In the genomic region with DNA sequence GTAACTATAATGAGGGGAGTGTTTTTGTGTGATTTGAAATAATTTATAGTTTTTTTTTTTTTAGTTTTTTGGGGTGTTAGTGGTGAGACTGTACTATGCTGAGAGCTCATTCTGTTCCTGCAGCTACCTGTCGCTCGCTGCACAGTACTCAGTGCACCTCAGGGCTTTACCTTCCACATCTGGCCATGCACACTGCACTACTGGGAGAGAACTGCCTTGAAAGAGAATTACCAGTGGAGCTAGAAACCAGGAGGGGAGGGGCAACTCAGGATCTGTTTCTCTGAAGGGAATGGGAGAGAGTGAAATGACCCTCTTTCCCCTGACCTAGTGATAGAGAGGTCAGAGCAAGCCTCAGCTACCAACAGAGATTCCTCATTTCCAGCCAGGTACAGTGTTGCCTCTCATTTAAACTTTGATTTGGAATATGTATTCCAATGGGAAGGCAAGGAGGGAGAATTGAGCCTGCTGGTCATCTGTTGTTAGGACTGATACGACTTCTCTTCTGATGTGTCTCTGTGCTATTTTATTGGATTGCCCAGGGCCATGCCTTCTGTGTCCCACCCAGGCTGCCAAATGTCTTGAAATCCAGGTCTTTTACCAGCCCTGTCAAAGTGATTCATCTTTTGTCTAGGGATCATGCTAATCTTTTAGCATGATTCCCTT, we compare ENCODE assay signal across 2 cellular contexts.
TF ChIP-seq lines count a peak whose summit lies in the region.

No MANE protein-coding gene starts in this region.

TF ChIP-seq in HepG2, 621 proteins besides CTCF, POLR2A, EP300 and RAD21:
- TF ChIP-seq PAX8 (CRISPR knock-in tag; IDR thresholded peaks at IDR 0.05; ENCODE audit: borderline replicate concordance) = no peak
- peak; percentile 75 for TF ChIP-seq RFX5 (IDR thresholded peaks at IDR 0.05; ENCODE audit: low read depth, low read length)

TF ChIP-seq in WTC11, 78 proteins besides CTCF, POLR2A, EP300 and RAD21:
- TF ChIP-seq, protein P1, sequence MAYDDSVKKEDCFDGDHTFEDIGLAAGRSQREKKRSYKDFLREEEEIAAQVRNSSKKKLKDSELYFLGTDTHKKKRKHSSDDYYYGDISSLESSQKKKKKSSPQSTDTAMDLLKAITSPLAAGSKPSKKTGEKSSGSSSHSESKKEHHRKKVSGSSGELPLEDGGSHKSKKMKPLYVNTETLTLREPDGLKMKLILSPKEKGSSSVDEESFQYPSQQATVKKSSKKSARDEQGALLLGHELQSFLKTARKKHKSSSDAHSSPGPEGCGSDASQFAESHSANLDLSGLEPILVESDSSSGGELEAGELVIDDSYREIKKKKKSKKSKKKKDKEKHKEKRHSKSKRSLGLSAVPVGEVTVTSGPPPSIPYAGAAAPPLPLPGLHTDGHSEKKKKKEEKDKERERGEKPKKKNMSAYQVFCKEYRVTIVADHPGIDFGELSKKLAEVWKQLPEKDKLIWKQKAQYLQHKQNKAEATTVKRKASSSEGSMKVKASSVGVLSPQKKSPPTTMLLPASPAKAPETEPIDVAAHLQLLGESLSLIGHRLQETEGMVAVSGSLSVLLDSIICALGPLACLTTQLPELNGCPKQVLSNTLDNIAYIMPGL (CRISPR knock-in tag; IDR thresholded peaks at IDR 0.05) = no peak
- TF ChIP-seq FOXJ3 (CRISPR knock-in tag; IDR thresholded peaks at IDR 0.05; ENCODE audit: borderline replicate concordance) (no peak), ESRRA (CRISPR knock-in tag; IDR thresholded peaks at IDR 0.05; ENCODE audit: borderline replicate concordance) (no peak), CREM (CRISPR knock-in tag; IDR thresholded peaks at IDR 0.05) (no peak), ELF4 (CRISPR knock-in tag; IDR thresholded peaks at IDR 0.05; ENCODE audit: low read depth) (no peak), SMAD4 (CRISPR knock-in tag; IDR thresholded peaks at IDR 0.05) (no peak), FOXP1 (CRISPR knock-in tag; IDR thresholded peaks at IDR 0.05; ENCODE audit: borderline replicate concordance) (no peak)
- TF ChIP-seq, protein P2, sequence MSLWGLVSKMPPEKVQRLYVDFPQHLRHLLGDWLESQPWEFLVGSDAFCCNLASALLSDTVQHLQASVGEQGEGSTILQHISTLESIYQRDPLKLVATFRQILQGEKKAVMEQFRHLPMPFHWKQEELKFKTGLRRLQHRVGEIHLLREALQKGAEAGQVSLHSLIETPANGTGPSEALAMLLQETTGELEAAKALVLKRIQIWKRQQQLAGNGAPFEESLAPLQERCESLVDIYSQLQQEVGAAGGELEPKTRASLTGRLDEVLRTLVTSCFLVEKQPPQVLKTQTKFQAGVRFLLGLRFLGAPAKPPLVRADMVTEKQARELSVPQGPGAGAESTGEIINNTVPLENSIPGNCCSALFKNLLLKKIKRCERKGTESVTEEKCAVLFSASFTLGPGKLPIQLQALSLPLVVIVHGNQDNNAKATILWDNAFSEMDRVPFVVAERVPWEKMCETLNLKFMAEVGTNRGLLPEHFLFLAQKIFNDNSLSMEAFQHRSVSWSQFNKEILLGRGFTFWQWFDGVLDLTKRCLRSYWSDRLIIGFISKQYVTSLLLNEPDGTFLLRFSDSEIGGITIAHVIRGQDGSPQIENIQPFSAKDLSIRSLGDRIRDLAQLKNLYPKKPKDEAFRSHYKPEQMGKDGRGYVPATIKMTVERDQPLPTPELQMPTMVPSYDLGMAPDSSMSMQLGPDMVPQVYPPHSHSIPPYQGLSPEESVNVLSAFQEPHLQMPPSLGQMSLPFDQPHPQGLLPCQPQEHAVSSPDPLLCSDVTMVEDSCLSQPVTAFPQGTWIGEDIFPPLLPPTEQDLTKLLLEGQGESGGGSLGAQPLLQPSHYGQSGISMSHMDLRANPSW (CRISPR knock-in tag; conservative IDR thresholded peaks at IDR 0.05; ENCODE audit: low read depth) = no peak
- TF ChIP-seq, protein P3, sequence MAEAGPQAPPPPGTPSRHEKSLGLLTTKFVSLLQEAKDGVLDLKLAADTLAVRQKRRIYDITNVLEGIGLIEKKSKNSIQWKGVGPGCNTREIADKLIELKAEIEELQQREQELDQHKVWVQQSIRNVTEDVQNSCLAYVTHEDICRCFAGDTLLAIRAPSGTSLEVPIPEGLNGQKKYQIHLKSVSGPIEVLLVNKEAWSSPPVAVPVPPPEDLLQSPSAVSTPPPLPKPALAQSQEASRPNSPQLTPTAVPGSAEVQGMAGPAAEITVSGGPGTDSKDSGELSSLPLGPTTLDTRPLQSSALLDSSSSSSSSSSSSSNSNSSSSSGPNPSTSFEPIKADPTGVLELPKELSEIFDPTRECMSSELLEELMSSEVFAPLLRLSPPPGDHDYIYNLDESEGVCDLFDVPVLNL (CRISPR knock-in tag; IDR thresholded peaks at IDR 0.05; ENCODE audit: borderline replicate concordance, low read depth) = no peak
- TF ChIP-seq, protein P4, sequence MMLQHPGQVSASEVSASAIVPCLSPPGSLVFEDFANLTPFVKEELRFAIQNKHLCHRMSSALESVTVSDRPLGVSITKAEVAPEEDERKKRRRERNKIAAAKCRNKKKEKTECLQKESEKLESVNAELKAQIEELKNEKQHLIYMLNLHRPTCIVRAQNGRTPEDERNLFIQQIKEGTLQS (CRISPR knock-in tag; conservative IDR thresholded peaks at IDR 0.05) = no peak
- TF ChIP-seq, protein P5, sequence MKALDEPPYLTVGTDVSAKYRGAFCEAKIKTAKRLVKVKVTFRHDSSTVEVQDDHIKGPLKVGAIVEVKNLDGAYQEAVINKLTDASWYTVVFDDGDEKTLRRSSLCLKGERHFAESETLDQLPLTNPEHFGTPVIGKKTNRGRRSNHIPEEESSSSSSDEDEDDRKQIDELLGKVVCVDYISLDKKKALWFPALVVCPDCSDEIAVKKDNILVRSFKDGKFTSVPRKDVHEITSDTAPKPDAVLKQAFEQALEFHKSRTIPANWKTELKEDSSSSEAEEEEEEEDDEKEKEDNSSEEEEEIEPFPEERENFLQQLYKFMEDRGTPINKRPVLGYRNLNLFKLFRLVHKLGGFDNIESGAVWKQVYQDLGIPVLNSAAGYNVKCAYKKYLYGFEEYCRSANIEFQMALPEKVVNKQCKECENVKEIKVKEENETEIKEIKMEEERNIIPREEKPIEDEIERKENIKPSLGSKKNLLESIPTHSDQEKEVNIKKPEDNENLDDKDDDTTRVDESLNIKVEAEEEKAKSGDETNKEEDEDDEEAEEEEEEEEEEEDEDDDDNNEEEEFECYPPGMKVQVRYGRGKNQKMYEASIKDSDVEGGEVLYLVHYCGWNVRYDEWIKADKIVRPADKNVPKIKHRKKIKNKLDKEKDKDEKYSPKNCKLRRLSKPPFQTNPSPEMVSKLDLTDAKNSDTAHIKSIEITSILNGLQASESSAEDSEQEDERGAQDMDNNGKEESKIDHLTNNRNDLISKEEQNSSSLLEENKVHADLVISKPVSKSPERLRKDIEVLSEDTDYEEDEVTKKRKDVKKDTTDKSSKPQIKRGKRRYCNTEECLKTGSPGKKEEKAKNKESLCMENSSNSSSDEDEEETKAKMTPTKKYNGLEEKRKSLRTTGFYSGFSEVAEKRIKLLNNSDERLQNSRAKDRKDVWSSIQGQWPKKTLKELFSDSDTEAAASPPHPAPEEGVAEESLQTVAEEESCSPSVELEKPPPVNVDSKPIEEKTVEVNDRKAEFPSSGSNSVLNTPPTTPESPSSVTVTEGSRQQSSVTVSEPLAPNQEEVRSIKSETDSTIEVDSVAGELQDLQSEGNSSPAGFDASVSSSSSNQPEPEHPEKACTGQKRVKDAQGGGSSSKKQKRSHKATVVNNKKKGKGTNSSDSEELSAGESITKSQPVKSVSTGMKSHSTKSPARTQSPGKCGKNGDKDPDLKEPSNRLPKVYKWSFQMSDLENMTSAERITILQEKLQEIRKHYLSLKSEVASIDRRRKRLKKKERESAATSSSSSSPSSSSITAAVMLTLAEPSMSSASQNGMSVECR (CRISPR knock-in tag; IDR thresholded peaks at IDR 0.05; ENCODE audit: borderline replicate concordance) = no peak
- TF ChIP-seq, protein P6, sequence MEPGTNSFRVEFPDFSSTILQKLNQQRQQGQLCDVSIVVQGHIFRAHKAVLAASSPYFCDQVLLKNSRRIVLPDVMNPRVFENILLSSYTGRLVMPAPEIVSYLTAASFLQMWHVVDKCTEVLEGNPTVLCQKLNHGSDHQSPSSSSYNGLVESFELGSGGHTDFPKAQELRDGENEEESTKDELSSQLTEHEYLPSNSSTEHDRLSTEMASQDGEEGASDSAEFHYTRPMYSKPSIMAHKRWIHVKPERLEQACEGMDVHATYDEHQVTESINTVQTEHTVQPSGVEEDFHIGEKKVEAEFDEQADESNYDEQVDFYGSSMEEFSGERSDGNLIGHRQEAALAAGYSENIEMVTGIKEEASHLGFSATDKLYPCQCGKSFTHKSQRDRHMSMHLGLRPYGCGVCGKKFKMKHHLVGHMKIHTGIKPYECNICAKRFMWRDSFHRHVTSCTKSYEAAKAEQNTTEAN (CRISPR knock-in tag; IDR thresholded peaks at IDR 0.05) = no peak
